ENCODE assay signal across 8 cellular contexts in the genomic region with DNA sequence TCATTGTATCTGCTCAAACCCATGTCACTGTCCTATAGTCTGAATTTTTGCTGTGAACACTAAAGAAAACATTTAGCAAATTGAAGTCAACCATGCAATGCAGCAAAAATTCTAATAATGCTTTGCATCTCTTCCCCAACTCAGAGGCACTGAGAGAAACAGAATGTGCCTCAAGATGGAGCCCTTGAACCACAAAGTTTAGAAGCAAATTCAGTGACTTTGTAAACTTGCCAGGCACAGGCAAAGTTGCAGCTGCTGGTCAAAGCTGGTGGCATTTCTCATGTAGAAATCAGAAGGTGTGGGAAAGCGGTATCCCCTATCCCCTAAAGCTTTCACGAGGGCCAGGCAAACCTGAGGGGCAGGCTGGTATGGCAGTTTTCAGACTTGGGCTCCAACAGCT.
DNase-seq lines count a peak whose midpoint lies in the region; ATAC-seq and TF ChIP-seq lines count a peak whose summit lies in the region.

No MANE protein-coding gene starts in this region.

- H3K9ac ChIP-seq in smooth muscle cell (ENCODE audit: low read depth) = no peak overlapping the region

- POLR2A ChIA-PET in activated CD8-positive, alpha-beta T cell treated with anti-CD3 and anti-CD28 coated beads for 36 hours (lab: Charles Lee) = no interaction called here

- peaks cover 5% of the 10 kb centered on the region for H3K27me3 Mint-ChIP-seq in activated CD8-positive, alpha-beta T cell treated with anti-CD3 and anti-CD28 coated beads for 36 hours

- peaks cover 3% of the 10 kb centered on the region for H3K4me1 ChIP-seq in smooth muscle cell (ENCODE audit: low read depth)

- H3K9me3 ChIP-seq in smooth muscle cell (replicated peaks; ENCODE audit: low read depth) = no peaks in the 10 kb centered on the region

- H3K27me3 ChIP-seq in smooth muscle cell (ENCODE audit: low read depth) = no peaks in the 10 kb centered on the region

- no peaks in the 10 kb centered on the region for H3K4me1 Mint-ChIP-seq in activated CD8-positive, alpha-beta T cell treated with anti-CD3 and anti-CD28 coated beads for 36 hours (ENCODE audit: low read depth)

- ATAC-seq in activated CD8-positive, alpha-beta T cell treated with anti-CD3 and anti-CD28 coated beads for 36 hours = no peak
- ATAC-seq in GM19467 (IDR thresholded peaks at IDR 0.05; ENCODE audit: unreplicated experiment) (no peak), GM19397 (IDR thresholded peaks at IDR 0.05; ENCODE audit: unreplicated experiment) (no peak)

- DNase-seq in Ammon's horn (ENCODE audit: low spot score) = peak; percentile 70
- DNase-seq in HS-5 (ENCODE audit: low read depth) = peak; percentile 71
- DNase-seq in activated CD8-positive, alpha-beta T cell treated with anti-CD3 and anti-CD28 coated beads for 36 hours = peak; percentile 23
- DNase-seq in hepatic stellate cell (ENCODE audit: low spot score) = peak; percentile 17
- DNase-seq in smooth muscle cell (lab: John Stamatoyannopoulos, UW; ENCODE audit: unreplicated experiment) = no peak
- no peak for DNase-seq in NCI-H526 (lab: John Stamatoyannopoulos, UW)

- 7% methylated on average over 2 of the region's 2 CpGs for WGBS in smooth muscle cell (ENCODE audit: low lambda C conversion rate)

- CTCF ChIA-PET in activated CD8-positive, alpha-beta T cell treated with anti-CD3 and anti-CD28 coated beads for 36 hours (lab: Charles Lee) = interaction anchor here (1.4 kb wide), 1 partner anchor 1086 kb away, joined by 5 read pairs; no protein-coding TSS in a partner anchor

- H3K79me2 ChIP-seq in smooth muscle cell (ENCODE audit: low read depth) = no peaks in the 10 kb centered on the region

- no peaks in the 10 kb centered on the region for H4K20me1 ChIP-seq in smooth muscle cell (ENCODE audit: low read depth)

- H3K36me3 Mint-ChIP-seq in activated CD8-positive, alpha-beta T cell treated with anti-CD3 and anti-CD28 coated beads for 36 hours (ENCODE audit: low read depth) = no peaks in the 10 kb centered on the region

- peak overlapping the region; percentile 52 for H3K27ac ChIP-seq in smooth muscle cell (ENCODE audit: low read depth)

- no peaks in the 10 kb centered on the region for H3K36me3 ChIP-seq in smooth muscle cell (ENCODE audit: low read depth)

- H2AFZ ChIP-seq in smooth muscle cell (ENCODE audit: low read depth) = no peak overlapping the region

- intact Hi-C loops in activated CD8-positive, alpha-beta T cell treated with anti-CD3 and anti-CD28 coated beads for 36 hours (cut with micrococcal nuclease) = no loop called here

- H3F3A ChIP-seq in smooth muscle cell (ENCODE audit: low read depth) = no peaks in the 10 kb centered on the region

- no peak overlapping the region for H3K27ac Mint-ChIP-seq in activated CD8-positive, alpha-beta T cell treated with anti-CD3 and anti-CD28 coated beads for 36 hours

- no peak overlapping the region for H3K4me3 Mint-ChIP-seq in activated CD8-positive, alpha-beta T cell treated with anti-CD3 and anti-CD28 coated beads for 36 hours

- H3K4me3 ChIP-seq in smooth muscle cell = no peak overlapping the region

- H3K4me2 ChIP-seq in smooth muscle cell = no peak overlapping the region

- TF ChIP-seq CTCF in activated CD8-positive, alpha-beta T cell treated with anti-CD3 and anti-CD28 coated beads for 36 hours (IDR thresholded peaks at IDR 0.05) = no peak
- TF ChIP-seq CTCF in smooth muscle cell (IDR thresholded peaks at IDR 0.05; ENCODE audit: borderline replicate concordance, insufficient read depth, poor library complexity, severe bottlenecking) = peak; percentile 38

- H3K9me3 Mint-ChIP-seq in activated CD8-positive, alpha-beta T cell treated with anti-CD3 and anti-CD28 coated beads for 36 hours = no peaks in the 10 kb centered on the region

Comparison
In these comparisons a context has a peak if more than half of its experiments do, and no peak if none do; other contexts are left out.
1. DNase-seq: peak in Ammon's horn (single experiment), HS-5 (single experiment), activated CD8-positive, alpha-beta T cell treated with anti-CD3 and anti-CD28 coated beads for 36 hours (single experiment) and hepatic stellate cell (single experiment); none in smooth muscle cell (single experiment) and NCI-H526 (0 of 2).